1 cellular context compared by ENCODE assay signal in genomic region chr17:54899721-54900456, GRCh38.
TF ChIP-seq lines count a peak whose summit lies in the region.

No MANE protein-coding gene starts in this region.

TF ChIP-seq in HepG2, 621 proteins besides CTCF, POLR2A, EP300 and RAD21 (continued from another document):
- TF ChIP-seq RNF219 (CRISPR knock-in tag; IDR thresholded peaks at IDR 0.05) (no peak), HOXD1 (CRISPR knock-in tag; IDR thresholded peaks at IDR 0.05) (no peak), KAT7 (CRISPR knock-in tag; IDR thresholded peaks at IDR 0.05; ENCODE audit: borderline replicate concordance) (no peak), LCORL (IDR thresholded peaks at IDR 0.05) (no peak), LCORL (CRISPR knock-in tag; IDR thresholded peaks at IDR 0.05) (no peak), PHF5A (CRISPR knock-in tag; IDR thresholded peaks at IDR 0.05; ENCODE audit: low read depth, unreplicated experiment) (peak; percentile 18), CC2D1A (CRISPR knock-in tag; IDR thresholded peaks at IDR 0.05) (no peak), BCL6 (CRISPR knock-in tag; IDR thresholded peaks at IDR 0.05) (0 out of 2 replicates have a peak, but pooled peaks have one; percentile 10), ZIK1 (CRISPR knock-in tag; IDR thresholded peaks at IDR 0.05; ENCODE audit: borderline replicate concordance, low read depth) (no peak), HIVEP1 (CRISPR knock-in tag; IDR thresholded peaks at IDR 0.05) (no peak), POLR2AphosphoS2 (IDR thresholded peaks at IDR 0.05; ENCODE audit: low read depth, low read length) (no peak), IRF2 (CRISPR knock-in tag; IDR thresholded peaks at IDR 0.05) (no peak), FOXC1 (CRISPR knock-in tag; IDR thresholded peaks at IDR 0.05; ENCODE audit: borderline replicate concordance) (peak; percentile 70; the same call in 1 of the 2 replicates), ZNF709 (CRISPR knock-in tag; IDR thresholded peaks at IDR 0.05) (no peak), MTA1 (CRISPR knock-in tag; IDR thresholded peaks at IDR 0.05; ENCODE audit: borderline replicate concordance) (no peak), SOX5 (CRISPR knock-in tag; IDR thresholded peaks at IDR 0.05; ENCODE audit: borderline replicate concordance) (no peak), FOXJ3 (CRISPR knock-in tag; IDR thresholded peaks at IDR 0.05; ENCODE audit: borderline replicate concordance) (no peak), ZNF263 (CRISPR knock-in tag; IDR thresholded peaks at IDR 0.05) (no peak), SOX6 (IDR thresholded peaks at IDR 0.05) (no peak), SOX6 (CRISPR knock-in tag; IDR thresholded peaks at IDR 0.05) (no peak; the same call in none of the 2 replicates), TMF1 (CRISPR knock-in tag; IDR thresholded peaks at IDR 0.05; ENCODE audit: low read depth) (no peak), THAP11 (CRISPR knock-in tag; IDR thresholded peaks at IDR 0.05) (no peak), ZNF20 (CRISPR knock-in tag; IDR thresholded peaks at IDR 0.05) (no peak), ZNF260 (CRISPR knock-in tag; IDR thresholded peaks at IDR 0.05; ENCODE audit: borderline replicate concordance, low read depth) (no peak), TGIF2 (CRISPR knock-in tag; IDR thresholded peaks at IDR 0.05) (no peak), MATR3 (CRISPR knock-in tag; IDR thresholded peaks at IDR 0.05) (no peak), ZNF768 (CRISPR knock-in tag; IDR thresholded peaks at IDR 0.05) (no peak), FOXA3 (CRISPR knock-in tag; IDR thresholded peaks at IDR 0.05) (no peak), ZNF589 (CRISPR knock-in tag; conservative IDR thresholded peaks at IDR 0.05) (no peak), RFX5 (IDR thresholded peaks at IDR 0.05; ENCODE audit: low read depth, low read length) (no peak), MIER3 (CRISPR knock-in tag; IDR thresholded peaks at IDR 0.05; ENCODE audit: borderline replicate concordance) (no peak), ZNF503 (CRISPR knock-in tag; IDR thresholded peaks at IDR 0.05) (no peak)
- TF ChIP-seq, protein P1, sequence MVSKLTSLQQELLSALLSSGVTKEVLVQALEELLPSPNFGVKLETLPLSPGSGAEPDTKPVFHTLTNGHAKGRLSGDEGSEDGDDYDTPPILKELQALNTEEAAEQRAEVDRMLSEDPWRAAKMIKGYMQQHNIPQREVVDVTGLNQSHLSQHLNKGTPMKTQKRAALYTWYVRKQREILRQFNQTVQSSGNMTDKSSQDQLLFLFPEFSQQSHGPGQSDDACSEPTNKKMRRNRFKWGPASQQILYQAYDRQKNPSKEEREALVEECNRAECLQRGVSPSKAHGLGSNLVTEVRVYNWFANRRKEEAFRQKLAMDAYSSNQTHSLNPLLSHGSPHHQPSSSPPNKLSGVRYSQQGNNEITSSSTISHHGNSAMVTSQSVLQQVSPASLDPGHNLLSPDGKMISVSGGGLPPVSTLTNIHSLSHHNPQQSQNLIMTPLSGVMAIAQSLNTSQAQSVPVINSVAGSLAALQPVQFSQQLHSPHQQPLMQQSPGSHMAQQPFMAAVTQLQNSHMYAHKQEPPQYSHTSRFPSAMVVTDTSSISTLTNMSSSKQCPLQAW (CRISPR knock-in tag; IDR thresholded peaks at IDR 0.05) = no peak; the same call in 1 of the 2 replicates
- TF ChIP-seq, protein P2, sequence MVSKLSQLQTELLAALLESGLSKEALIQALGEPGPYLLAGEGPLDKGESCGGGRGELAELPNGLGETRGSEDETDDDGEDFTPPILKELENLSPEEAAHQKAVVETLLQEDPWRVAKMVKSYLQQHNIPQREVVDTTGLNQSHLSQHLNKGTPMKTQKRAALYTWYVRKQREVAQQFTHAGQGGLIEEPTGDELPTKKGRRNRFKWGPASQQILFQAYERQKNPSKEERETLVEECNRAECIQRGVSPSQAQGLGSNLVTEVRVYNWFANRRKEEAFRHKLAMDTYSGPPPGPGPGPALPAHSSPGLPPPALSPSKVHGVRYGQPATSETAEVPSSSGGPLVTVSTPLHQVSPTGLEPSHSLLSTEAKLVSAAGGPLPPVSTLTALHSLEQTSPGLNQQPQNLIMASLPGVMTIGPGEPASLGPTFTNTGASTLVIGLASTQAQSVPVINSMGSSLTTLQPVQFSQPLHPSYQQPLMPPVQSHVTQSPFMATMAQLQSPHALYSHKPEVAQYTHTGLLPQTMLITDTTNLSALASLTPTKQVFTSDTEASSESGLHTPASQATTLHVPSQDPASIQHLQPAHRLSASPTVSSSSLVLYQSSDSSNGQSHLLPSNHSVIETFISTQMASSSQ (IDR thresholded peaks at IDR 0.05; ENCODE audit: low read depth) = no peak
- TF ChIP-seq, protein P2 (CRISPR knock-in tag; IDR thresholded peaks at IDR 0.05; ENCODE audit: borderline replicate concordance) = no peak
- TF ChIP-seq, protein P3, sequence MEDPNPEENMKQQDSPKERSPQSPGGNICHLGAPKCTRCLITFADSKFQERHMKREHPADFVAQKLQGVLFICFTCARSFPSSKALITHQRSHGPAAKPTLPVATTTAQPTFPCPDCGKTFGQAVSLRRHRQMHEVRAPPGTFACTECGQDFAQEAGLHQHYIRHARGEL (CRISPR knock-in tag; IDR thresholded peaks at IDR 0.05) = no peak
- TF ChIP-seq, protein P4, sequence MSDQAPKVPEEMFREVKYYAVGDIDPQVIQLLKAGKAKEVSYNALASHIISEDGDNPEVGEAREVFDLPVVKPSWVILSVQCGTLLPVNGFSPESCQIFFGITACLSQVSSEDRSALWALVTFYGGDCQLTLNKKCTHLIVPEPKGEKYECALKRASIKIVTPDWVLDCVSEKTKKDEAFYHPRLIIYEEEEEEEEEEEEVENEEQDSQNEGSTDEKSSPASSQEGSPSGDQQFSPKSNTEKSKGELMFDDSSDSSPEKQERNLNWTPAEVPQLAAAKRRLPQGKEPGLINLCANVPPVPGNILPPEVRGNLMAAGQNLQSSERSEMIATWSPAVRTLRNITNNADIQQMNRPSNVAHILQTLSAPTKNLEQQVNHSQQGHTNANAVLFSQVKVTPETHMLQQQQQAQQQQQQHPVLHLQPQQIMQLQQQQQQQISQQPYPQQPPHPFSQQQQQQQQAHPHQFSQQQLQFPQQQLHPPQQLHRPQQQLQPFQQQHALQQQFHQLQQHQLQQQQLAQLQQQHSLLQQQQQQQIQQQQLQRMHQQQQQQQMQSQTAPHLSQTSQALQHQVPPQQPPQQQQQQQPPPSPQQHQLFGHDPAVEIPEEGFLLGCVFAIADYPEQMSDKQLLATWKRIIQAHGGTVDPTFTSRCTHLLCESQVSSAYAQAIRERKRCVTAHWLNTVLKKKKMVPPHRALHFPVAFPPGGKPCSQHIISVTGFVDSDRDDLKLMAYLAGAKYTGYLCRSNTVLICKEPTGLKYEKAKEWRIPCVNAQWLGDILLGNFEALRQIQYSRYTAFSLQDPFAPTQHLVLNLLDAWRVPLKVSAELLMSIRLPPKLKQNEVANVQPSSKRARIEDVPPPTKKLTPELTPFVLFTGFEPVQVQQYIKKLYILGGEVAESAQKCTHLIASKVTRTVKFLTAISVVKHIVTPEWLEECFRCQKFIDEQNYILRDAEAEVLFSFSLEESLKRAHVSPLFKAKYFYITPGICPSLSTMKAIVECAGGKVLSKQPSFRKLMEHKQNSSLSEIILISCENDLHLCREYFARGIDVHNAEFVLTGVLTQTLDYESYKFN (CRISPR knock-in tag; conservative IDR thresholded peaks at IDR 0.05) = 0 out of 2 replicates have a peak, but pooled peaks have one; percentile 3
- TF ChIP-seq, protein P5, sequence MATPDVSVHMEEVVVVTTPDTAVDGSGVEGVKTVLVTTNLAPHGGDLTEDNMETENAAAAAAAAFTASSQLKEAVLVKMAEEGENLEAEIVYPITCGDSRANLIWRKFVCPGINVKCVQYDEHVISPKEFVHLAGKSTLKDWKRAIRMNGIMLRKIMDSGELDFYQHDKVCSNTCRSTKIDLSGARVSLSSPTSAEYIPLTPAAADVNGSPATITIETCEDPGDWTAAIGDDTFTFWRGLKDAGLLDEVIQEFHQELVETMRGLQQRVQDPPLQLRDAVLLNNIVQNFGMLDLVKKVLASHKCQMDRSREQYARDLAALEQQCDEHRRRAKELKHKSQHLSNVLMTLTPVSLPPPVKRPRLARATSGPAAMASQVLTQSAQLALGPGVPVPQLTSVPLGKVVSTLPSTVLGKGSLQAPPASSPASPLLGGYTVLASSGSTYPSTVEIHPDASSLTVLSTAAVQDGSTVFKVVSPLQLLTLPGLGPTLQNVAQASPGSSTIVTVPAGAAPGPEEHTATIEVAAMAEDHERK (CRISPR knock-in tag; IDR thresholded peaks at IDR 0.05; ENCODE audit: low read depth) = no peak
- TF ChIP-seq, protein P6, sequence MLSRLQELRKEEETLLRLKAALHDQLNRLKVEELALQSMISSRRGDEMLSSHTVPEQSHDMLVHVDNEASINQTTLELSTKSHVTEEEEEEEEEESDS (CRISPR knock-in tag; IDR thresholded peaks at IDR 0.05; ENCODE audit: borderline replicate concordance) = no peak
- TF ChIP-seq, protein P7, sequence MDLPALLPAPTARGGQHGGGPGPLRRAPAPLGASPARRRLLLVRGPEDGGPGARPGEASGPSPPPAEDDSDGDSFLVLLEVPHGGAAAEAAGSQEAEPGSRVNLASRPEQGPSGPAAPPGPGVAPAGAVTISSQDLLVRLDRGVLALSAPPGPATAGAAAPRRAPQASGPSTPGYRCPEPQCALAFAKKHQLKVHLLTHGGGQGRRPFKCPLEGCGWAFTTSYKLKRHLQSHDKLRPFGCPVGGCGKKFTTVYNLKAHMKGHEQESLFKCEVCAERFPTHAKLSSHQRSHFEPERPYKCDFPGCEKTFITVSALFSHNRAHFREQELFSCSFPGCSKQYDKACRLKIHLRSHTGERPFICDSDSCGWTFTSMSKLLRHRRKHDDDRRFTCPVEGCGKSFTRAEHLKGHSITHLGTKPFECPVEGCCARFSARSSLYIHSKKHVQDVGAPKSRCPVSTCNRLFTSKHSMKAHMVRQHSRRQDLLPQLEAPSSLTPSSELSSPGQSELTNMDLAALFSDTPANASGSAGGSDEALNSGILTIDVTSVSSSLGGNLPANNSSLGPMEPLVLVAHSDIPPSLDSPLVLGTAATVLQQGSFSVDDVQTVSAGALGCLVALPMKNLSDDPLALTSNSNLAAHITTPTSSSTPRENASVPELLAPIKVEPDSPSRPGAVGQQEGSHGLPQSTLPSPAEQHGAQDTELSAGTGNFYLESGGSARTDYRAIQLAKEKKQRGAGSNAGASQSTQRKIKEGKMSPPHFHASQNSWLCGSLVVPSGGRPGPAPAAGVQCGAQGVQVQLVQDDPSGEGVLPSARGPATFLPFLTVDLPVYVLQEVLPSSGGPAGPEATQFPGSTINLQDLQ (CRISPR knock-in tag; IDR thresholded peaks at IDR 0.05) = no peak
